In the genomic region with DNA sequence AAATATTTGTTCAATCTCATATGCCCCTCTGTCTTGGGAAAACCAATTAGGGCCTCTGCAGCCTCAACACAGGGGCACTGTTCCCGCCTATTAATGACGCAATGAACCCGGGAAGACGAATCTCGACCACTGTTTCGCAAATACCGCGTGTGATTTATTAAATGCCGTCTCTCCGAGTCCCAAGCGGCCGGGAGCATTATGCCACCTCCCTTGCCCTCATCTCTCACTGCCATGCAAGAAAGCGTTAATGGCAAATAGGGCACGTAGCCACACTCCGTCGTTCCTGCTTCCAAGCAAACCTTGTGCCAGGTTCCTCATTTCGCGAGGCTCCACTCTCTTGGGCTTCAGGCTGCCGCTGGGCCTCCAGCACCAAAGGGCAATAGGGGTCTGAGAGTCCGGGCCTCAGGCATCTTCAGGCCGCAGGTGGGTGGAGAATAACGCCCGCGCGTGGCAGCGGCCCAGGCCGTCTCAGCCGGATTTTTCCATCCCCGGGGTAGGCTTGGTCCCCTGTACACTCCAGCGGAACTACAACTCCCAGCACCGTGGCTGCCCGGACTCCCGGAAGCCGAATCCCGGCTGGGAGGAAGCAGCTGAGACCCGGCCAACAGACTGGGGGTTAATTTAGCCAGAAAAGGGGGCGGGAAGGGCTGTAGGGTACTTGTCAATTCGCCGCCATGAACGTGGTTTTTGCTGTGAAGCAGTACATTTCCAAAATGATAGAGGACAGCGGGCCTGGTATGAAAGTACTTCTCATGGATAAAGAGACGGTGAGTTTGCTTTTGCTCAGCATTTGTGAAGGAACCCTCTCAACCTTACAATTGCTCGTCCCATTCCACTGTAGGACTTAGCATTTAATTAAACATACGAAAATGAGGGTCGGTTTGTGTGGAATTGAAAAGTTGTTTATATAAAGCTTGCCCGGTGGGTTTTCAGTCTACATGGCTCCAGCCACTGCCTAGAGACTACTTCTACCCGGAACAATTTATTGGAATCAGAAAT, we compare ENCODE assay signal across 8 cellular contexts. TPM values are rescaled to one million over a fixed set of nuclear protein-coding genes. Genes with fewer than 3 reads are reported as not detected.
DNase-seq lines count a peak whose midpoint lies in the region; ATAC-seq, FAIRE-seq and TF ChIP-seq lines count a peak whose summit lies in the region.

A gene with protein sequence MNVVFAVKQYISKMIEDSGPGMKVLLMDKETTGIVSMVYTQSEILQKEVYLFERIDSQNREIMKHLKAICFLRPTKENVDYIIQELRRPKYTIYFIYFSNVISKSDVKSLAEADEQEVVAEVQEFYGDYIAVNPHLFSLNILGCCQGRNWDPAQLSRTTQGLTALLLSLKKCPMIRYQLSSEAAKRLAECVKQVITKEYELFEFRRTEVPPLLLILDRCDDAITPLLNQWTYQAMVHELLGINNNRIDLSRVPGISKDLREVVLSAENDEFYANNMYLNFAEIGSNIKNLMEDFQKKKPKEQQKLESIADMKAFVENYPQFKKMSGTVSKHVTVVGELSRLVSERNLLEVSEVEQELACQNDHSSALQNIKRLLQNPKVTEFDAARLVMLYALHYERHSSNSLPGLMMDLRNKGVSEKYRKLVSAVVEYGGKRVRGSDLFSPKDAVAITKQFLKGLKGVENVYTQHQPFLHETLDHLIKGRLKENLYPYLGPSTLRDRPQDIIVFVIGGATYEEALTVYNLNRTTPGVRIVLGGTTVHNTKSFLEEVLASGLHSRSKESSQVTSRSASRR (plus strand): TSS at position 593 of the 999 bp plus-strand sequence. CDS start 82 bp downstream, at position 675.

- H3K4me1 ChIP-seq in H1 (replicated peaks in 1 of 4; ENCODE audit: control insufficient read depth in 3 of 4, insufficient read depth in 4 of 4, low read length in 3 of 4) (no peaks in the 10 kb centered on the region), mesendoderm (ENCODE audit: control insufficient read depth, low read depth, low read length) (no peaks in the 10 kb centered on the region)

- H2BK15ac ChIP-seq in H1 (ENCODE audit: low read length): peak within 1 kb of the TSS; percentile 83; the same call in 1 of the 2 replicates
- no peak within 1 kb of the TSS for H2BK15ac ChIP-seq in mesendoderm (replicated peaks; ENCODE audit: low read depth)

- peak within 1 kb of the TSS; percentile 98 for H3K18ac ChIP-seq in H1 (ENCODE audit: extremely low read depth, low read length)
- peak within 1 kb of the TSS; percentile 89 for H3K18ac ChIP-seq in mesendoderm (ENCODE audit: low read length)

- TF ChIP-seq EP300 in H1 (IDR thresholded peaks at IDR 0.05; ENCODE audit: borderline replicate concordance in 1 of 2, low read depth in 2 of 2, low read length in 2 of 2): no peak

- H3K79me1 ChIP-seq in H1 (ENCODE audit: low read depth, low read length) (no peaks in the 10 kb centered on the region), mesendoderm (ENCODE audit: low read length) (peaks cover 1% of the 10 kb centered on the region)

- H3K9ac ChIP-seq in H1 (replicated peaks in 1 of 4; ENCODE audit: extremely low read depth in 1 of 4, low read depth in 3 of 4, low read length in 3 of 4) (peak within 1 kb of the TSS; percentile 92 to 97 (median 94)), mesendoderm (ENCODE audit: low read length) (peak within 1 kb of the TSS; percentile 79)

- peak within 1 kb of the TSS; percentile 89 for H4K5ac ChIP-seq in H1 (ENCODE audit: insufficient read length, low read depth, low read length)
- no peak within 1 kb of the TSS for H4K5ac ChIP-seq in mesendoderm (ENCODE audit: low read length)

- peak within 1 kb of the TSS; percentile 99 for H2BK5ac ChIP-seq in H1 (ENCODE audit: low read depth, low read length)
- peak within 1 kb of the TSS; percentile 46 for H2BK5ac ChIP-seq in mesendoderm (ENCODE audit: low read length)

- peak within 1 kb of the TSS; percentile 99 for H2BK12ac ChIP-seq in H1 (ENCODE audit: low read depth, low read length)

- H3K27ac ChIP-seq in CD4-positive, alpha-beta T cell (ENCODE audit: low read depth, low read length): peak within 1 kb of the TSS; percentile 31
- H3K27ac ChIP-seq in H1 (ENCODE audit: low read depth, low read length): peak within 1 kb of the TSS; percentile 93
- H3K27ac ChIP-seq in mesendoderm (ENCODE audit: low read depth, low read length): peak within 1 kb of the TSS; percentile 69

- no peaks in the 10 kb centered on the region for H4K20me1 ChIP-seq in H1 (replicated peaks in 1 of 2; ENCODE audit: control insufficient read depth in 1 of 2, insufficient read depth in 2 of 2, low read length in 2 of 2)

- ATAC-seq in CD4-positive, alpha-beta T cell (ENCODE audit: poor library complexity): peak; percentile 91
- ATAC-seq in GM19455 (IDR thresholded peaks at IDR 0.05; ENCODE audit: unreplicated experiment): peak; percentile 80

- peak within 1 kb of the TSS; percentile 92 for H4K91ac ChIP-seq in H1 (replicated peaks; ENCODE audit: insufficient read length, low read length)

- H3K4me3 ChIP-seq in H1 (ENCODE audit: extremely low read depth in 1 of 4, insufficient read depth in 2 of 4, low read depth in 3 of 4, low read length in 4 of 4) (peak within 1 kb of the TSS; percentile 81 to 95 (median 91)), mesendoderm (ENCODE audit: low read length) (peak within 1 kb of the TSS; percentile 57)

- H3K56ac ChIP-seq in H1 (replicated peaks; ENCODE audit: insufficient read length, low read depth, low read length) (peak within 1 kb of the TSS; percentile 12), mesendoderm (ENCODE audit: low read length) (peak within 1 kb of the TSS; percentile 92)

- no peaks in the 10 kb centered on the region for H3K9me3 ChIP-seq in CD4-positive, alpha-beta T cell (ENCODE audit: control insufficient read depth, low read length)
- no peaks in the 10 kb centered on the region for H3K9me3 ChIP-seq in H1 (ENCODE audit: insufficient read depth in 2 of 2, low read depth in 1 of 2, low read length in 1 of 2)

- peak within 1 kb of the TSS; percentile 96 for H3K4me3 Mint-ChIP-seq in CD4-positive, alpha-beta T cell

- peak within 1 kb of the TSS; percentile 1 for H3K4ac ChIP-seq in H1 (replicated peaks; ENCODE audit: insufficient read length, low read depth, low read length)
- peak within 1 kb of the TSS; percentile 93 for H3K4ac ChIP-seq in mesendoderm (ENCODE audit: low read depth, low read length)

- H4K8ac ChIP-seq in H1 (ENCODE audit: extremely low read depth, insufficient read depth, low read length) (peak within 1 kb of the TSS; percentile 100), mesendoderm (ENCODE audit: low read depth, low read length) (peak within 1 kb of the TSS; percentile 93)

- H3K4me2 ChIP-seq in H1 (ENCODE audit: insufficient read depth in 1 of 2, low read depth in 2 of 2, low read length in 2 of 2): peak within 1 kb of the TSS; percentile 66 to 91
- H3K4me2 ChIP-seq in mesendoderm (ENCODE audit: low read length): peak within 1 kb of the TSS; percentile 70

- peaks cover 29% of the 10 kb centered on the region for H3K36me3 Mint-ChIP-seq in CD4-positive, alpha-beta T cell (ENCODE audit: low read depth)

- H2AFZ ChIP-seq in H1 (ENCODE audit: low read length): peak within 1 kb of the TSS; percentile 98

- 0 out of 4 replicates have a peak, but pooled peaks cover 0 to 7% of the 10 kb centered on the region in 2 experiments for H3K79me2 ChIP-seq in H1 (ENCODE audit: control insufficient read depth in 1 of 2, insufficient read depth in 2 of 2, low read length in 2 of 2)
- no peaks in the 10 kb centered on the region for H3K79me2 ChIP-seq in mesendoderm (ENCODE audit: control insufficient read depth, insufficient read depth, low read length)

- intact Hi-C loops in CD4-positive, alpha-beta T cell (cut with DNase I, micrococcal nuclease): no loop called here

- H3K27ac Mint-ChIP-seq in CD4-positive, alpha-beta T cell: peak within 1 kb of the TSS; percentile 83

- H3K27me3 ChIP-seq in CD4-positive, alpha-beta T cell (ENCODE audit: control insufficient read depth, insufficient read depth, low read length): no peaks in the 10 kb centered on the region
- no peaks in the 10 kb centered on the region for H3K27me3 ChIP-seq in H1 (replicated peaks in 1 of 4; ENCODE audit: control insufficient read depth in 3 of 4, extremely low read depth in 1 of 4, insufficient read depth in 3 of 4, low read length in 3 of 4)
- H3K27me3 ChIP-seq in mesendoderm (ENCODE audit: insufficient read depth, low read length, poor library complexity): no peaks in the 10 kb centered on the region

- POLR2A ChIA-PET in CD4-positive, alpha-beta T cell (lab: Charles Lee): interaction anchor here (0.6 to 3.6 kb wide), 14 partner anchors 9 to 296 kb away, joined by 3 to 36 read pairs (median 4); a partner anchor contains a TSS
- POLR2A ChIA-PET in H1 (lab: Charles Lee; ENCODE audit: partially characterized antibody): interaction anchor here (0.5 to 2.7 kb wide), 18 partner anchors 10 to 183 kb away, joined by 3 to 24 read pairs (median 4); a partner anchor contains a TSS

- H3K23ac ChIP-seq in H1 (ENCODE audit: insufficient read length) (no peak within 1 kb of the TSS), mesendoderm (ENCODE audit: low read length) (no peak within 1 kb of the TSS)

- H2AK5ac ChIP-seq in H1 (ENCODE audit: low read depth, low read length): no peak within 1 kb of the TSS; the same call in 1 of the 2 replicates
- H2AK5ac ChIP-seq in mesendoderm (ENCODE audit: low read length): no peak within 1 kb of the TSS

- no peaks in the 10 kb centered on the region for H3K27me3 Mint-ChIP-seq in CD4-positive, alpha-beta T cell

- FAIRE-seq in H1 (lab: Jason Lieb, UNC): no peak

- DNase-seq in CD4-positive, alpha-beta T cell: peak; percentile 54 to 76 (median 69)
- DNase-seq in HS-5 (ENCODE audit: low read depth) (peak; percentile 76), H1 (ENCODE audit: low read depth in 1 of 2, low spot score in 2 of 2) (peak; percentile 67 to 90), mesendoderm (peak; percentile 96)
- DNase-seq in NK-92 treated with Interleukin-12 subunit alpha and Interleukin-12 subunit beta, amount 100 ng/mL, for 24 hours (lab: John Stamatoyannopoulos, UW): peak; percentile 87
- peak; percentile 64 to 70 for DNase-seq in activated CD8-positive, alpha-beta memory T cell treated with anti-CD3 and anti-CD28 coated beads for 4 hours (ENCODE audit: low read depth in 2 of 2)
- DNase-seq in stimulated activated CD8-positive, alpha-beta memory T cell treated with anti-CD3 and anti-CD28 coated beads, Interleukin-15, amount 100 ng/mL, for 1 hour (ENCODE audit: low read depth): peak; percentile 50

- no peaks in the 10 kb centered on the region for H3K23me2 ChIP-seq in H1 (ENCODE audit: low read depth, low read length)

- 2% methylated on average over 47 of the region's 47 CpGs; no CpG with 5 or more reads in 1 of the 2 experiments for whole genome bisulfite sequencing in H1 (ENCODE audit: extremely low coverage in 1 of 2, insufficient coverage in 1 of 2, insufficient read length in 1 of 2, insufficient replicate concordance in 2 of 2, low coverage in 1 of 2, low lambda C conversion rate in 2 of 2, missing lambda C conversion rate in 1 of 2), 2 experiments
- no CpG with 5 or more reads among the region's 47 CpGs for WGBS in mesendoderm (ENCODE audit: extremely low coverage, insufficient coverage, low lambda C conversion rate)

- no peak for TF ChIP-seq RAD21 in H1 (IDR thresholded peaks at IDR 0.05 in 1 of 2, conservative IDR thresholded peaks at IDR 0.05 in 1 of 2; ENCODE audit: low read depth in 2 of 2, low read length in 2 of 2)

- TF ChIP-seq CTCF in CD4-positive, alpha-beta T cell (IDR thresholded peaks at IDR 0.05): no peak
- TF ChIP-seq CTCF in H1 (IDR thresholded peaks at IDR 0.05; ENCODE audit: control extremely low read depth in 1 of 3, insufficient read depth in 1 of 3, low read depth in 1 of 3, low read length in 3 of 3): no peak

- H3K14ac ChIP-seq in H1 (ENCODE audit: insufficient read length): no peak within 1 kb of the TSS

- TF ChIP-seq POLR2A in H1 (IDR thresholded peaks at IDR 0.05; ENCODE audit: control extremely low read depth in 1 of 2, low read depth in 2 of 2, low read length in 2 of 2): no peak; a peak in 2 of 3 replicates

- CTCF ChIA-PET in CD4-positive, alpha-beta T cell (lab: Charles Lee): interaction anchor here (0.7 to 1.8 kb wide), 6 partner anchors 10 to 120 kb away, joined by 3 to 8 read pairs (median 4); no protein-coding TSS in a partner anchor
- CTCF ChIA-PET in H1 (lab: Charles Lee; ENCODE audit: partially characterized antibody): interaction anchor here (0.9 to 1.5 kb wide), 3 partner anchors 27 to 99 kb away, joined by 3 to 6 read pairs (median 4); no protein-coding TSS in a partner anchor

- no peak within 1 kb of the TSS for H2BK120ac ChIP-seq in H1 (replicated peaks; ENCODE audit: low read depth, low read length)
- H2BK120ac ChIP-seq in mesendoderm (ENCODE audit: low read depth, low read length): peak within 1 kb of the TSS; percentile 62

- H3K4me1 Mint-ChIP-seq in CD4-positive, alpha-beta T cell (ENCODE audit: low read depth): peaks cover 44% of the 10 kb centered on the region

- H2BK20ac ChIP-seq in H1 (ENCODE audit: low read length): no peak within 1 kb of the TSS

- no peaks in the 10 kb centered on the region for H3K9me3 Mint-ChIP-seq in CD4-positive, alpha-beta T cell

- H3K36me3 ChIP-seq in H1 (ENCODE audit: control insufficient read depth in 2 of 4, insufficient read depth in 4 of 4, low read length in 3 of 4) (peaks cover 0 to 5% (median 2%) of the 10 kb centered on the region in 4 experiments; a peak in 3 of 8 replicates), mesendoderm (ENCODE audit: control insufficient read depth, insufficient read depth, low read length) (no peaks in the 10 kb centered on the region)

RNA-seq across cellular contexts. Expression of the gene that starts here (rescaled TPM):
- total RNA-seq in CD4-positive, alpha-beta T cell: 10 to 100 TPM in 1 of 2 experiments, 1 to 10 TPM in 1; 9.6 to 10.7 TPM
- total RNA-seq in H1 (2021; fragmentation: NEBNext Ultra II Directional; extraction: Animal tissue kit (Norgen Biotek cat#: 25700)): 27.6 and 29.9 TPM in 2 replicates
- polyA plus RNA-seq in H1 (2011; rRNA removed): 12.7 and 19.1 TPM in 2 replicates
- polyA plus RNA-seq in H1 (2011; cell fraction: cytosol; rRNA removed): 22.5 TPM
- polyA plus RNA-seq in H1 (2011; cell fraction: nucleus; rRNA removed): 15.8 TPM
- polyA plus RNA-seq in H1 (2012, experiment 1 of 2): 18.7 to 35.8 TPM (median 20.9 TPM) in 4 replicates
- 1.6 TPM for polyA plus RNA-seq in H1 (2012, experiment 2 of 2)
- 19.7 TPM for polyA plus RNA-seq in H1 (2013, experiment 1 of 2)
- 18.3 TPM for polyA plus RNA-seq in H1 (2013, experiment 2 of 2)
- 24.6 and 27.9 TPM in 2 replicates for polyA minus RNA-seq in H1 (2011; rRNA and poly(A)+ RNA removed)
- 12.9 TPM for polyA minus RNA-seq in H1 (2011; cell fraction: cytosol; rRNA and poly(A)+ RNA removed)
- polyA minus RNA-seq in H1 (2011; cell fraction: nucleus; rRNA and poly(A)+ RNA removed): 35.8 TPM
- polyA plus RNA-seq in mesendoderm (2013, experiment 1 of 2): 23.7 TPM
- polyA plus RNA-seq in mesendoderm (2013, experiment 2 of 2): 22.7 TPM

Comparison
In these comparisons a context has a peak if more than half of its experiments do, and no peak if none do; other contexts are left out.
1. Peak in every context shown above with its lines: DNase-seq, ATAC-seq, H3K4me3 ChIP-seq and H3K27ac ChIP-seq.
2. H3K27ac ChIP-seq: peak in every context shown above with its lines; median percentile 93 in H1; 69 in mesendoderm; 31 in CD4-positive, alpha-beta T cell.